8 cellular contexts compared by ENCODE assay signal in the genomic region with DNA sequence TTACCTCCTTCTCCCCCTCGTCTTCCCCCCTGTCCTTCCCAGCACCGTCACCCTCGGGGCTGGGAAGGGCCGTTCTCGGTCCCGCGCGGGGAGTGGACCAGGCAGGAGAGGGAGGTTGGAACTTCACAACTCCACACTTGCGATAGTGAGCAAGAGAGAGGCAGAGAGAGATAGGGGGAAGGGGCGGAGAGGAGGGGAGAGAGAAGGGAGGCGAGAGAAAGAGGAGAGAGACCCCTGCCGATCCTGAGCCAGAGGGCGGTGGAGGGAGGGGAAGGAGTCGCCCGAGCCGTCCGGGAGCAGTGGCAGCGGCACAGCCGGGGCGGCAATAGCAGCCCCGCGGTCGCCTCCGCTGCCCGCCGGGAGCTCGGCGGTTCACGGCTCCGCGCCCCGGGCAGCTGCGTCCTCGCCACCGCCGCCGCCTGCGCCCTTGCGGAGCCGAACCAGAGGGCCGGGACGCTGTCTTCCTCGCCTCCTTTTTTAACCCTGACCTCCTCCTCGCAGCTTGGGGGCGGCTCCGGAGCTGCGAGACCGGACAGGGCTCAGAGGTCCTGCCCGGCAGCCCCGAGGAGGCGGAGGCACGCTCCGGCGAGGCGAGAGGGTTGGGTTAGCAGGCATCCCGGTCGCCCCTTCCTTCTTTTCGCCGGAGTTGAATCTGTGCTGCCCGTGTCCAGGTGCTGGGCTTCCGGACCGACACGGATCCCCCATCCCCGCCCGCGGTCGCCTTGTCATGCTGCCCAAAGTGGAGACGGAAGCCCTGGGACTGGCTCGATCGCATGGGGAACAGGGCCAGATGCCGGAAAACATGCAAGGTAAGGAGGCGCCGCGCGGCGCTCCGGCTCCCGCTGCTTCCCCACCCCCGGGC. TPM values are rescaled to one million over a fixed set of nuclear protein-coding genes. Genes with fewer than 3 reads are reported as not detected.
A peak's percentile ranks its signal among the peaks of the same experiment; 100 is the strongest.
DNase-seq lines count a peak whose midpoint lies in the region; ATAC-seq and TF ChIP-seq lines count a peak whose summit lies in the region.

No MANE protein-coding gene starts in this region.

- no peaks in the 10 kb centered on the region for H3K9me2 ChIP-seq in DOHH2 (replicated peaks; ENCODE audit: control insufficient read depth, low read length)

- no peak overlapping the region for H4K5ac ChIP-seq in IMR-90 (ENCODE audit: low read depth, low read length)

- H4K91ac ChIP-seq in IMR-90 (ENCODE audit: insufficient read depth, low read depth, low read length) = no peak overlapping the region

- no peak for TF ChIP-seq RAD21 in IMR-90 (IDR thresholded peaks at IDR 0.05; ENCODE audit: low read length)

- peak overlapping the region; percentile 85 for H3K4me3 Mint-ChIP-seq in activated B cell treated with CpG ODN at 0.5 μM for 24 hours

- in situ Hi-C loops in IMR-90 (cut with MboI; ENCODE audit: low sequenced_read_pairs) = no loop called here

- H3K36me3 ChIP-seq in DOHH2 (ENCODE audit: control insufficient read depth, low read length) = no peaks in the 10 kb centered on the region
- no peaks in the 10 kb centered on the region for H3K36me3 ChIP-seq in IMR-90 (ENCODE audit: control insufficient read depth, insufficient read depth, low read length)
- H3K36me3 ChIP-seq in heart left ventricle = no peaks in the 10 kb centered on the region
- no peaks in the 10 kb centered on the region for H3K36me3 ChIP-seq in rectal smooth muscle tissue (ENCODE audit: control insufficient read depth, insufficient read depth, low read length)

- no peak for DNase-seq in IMR-90
- DNase-seq in activated B cell treated with CpG ODN at 0.5 μM for 24 hours = peak; percentile 48
- DNase-seq in heart left ventricle = peak; percentile 34 to 68 (median 41)
- DNase-seq in SHP77 treated with DMSO at 0.1 percent for 48 hours (lab: John Stamatoyannopoulos, UW) = no peak

- H3K36me3 Mint-ChIP-seq in activated B cell treated with CpG ODN at 0.5 μM for 24 hours (ENCODE audit: low read depth) = no peaks in the 10 kb centered on the region

- no TSS peak for BruUV-seq in IMR-90 (replicated peaks; lab: Mats Ljungman, UMichigan)

- intact Hi-C loops in IMR-90 (cut with micrococcal nuclease) = loop anchor here (5.0 kb wide), 1 partner anchor 357 kb away; no protein-coding TSS in a partner anchor
- intact Hi-C loops in activated B cell treated with CpG ODN at 0.5 μM for 24 hours (cut with micrococcal nuclease) = loop anchor here (2.0 to 5.0 kb wide), 2 partner anchors 268 to 448 kb away; no protein-coding TSS in a partner anchor
- intact Hi-C loops in heart left ventricle (cut with DNase I) = loop anchor here in 1 of 10 donors (5.0 kb wide), 1 partner anchor 143 kb away; no protein-coding TSS in a partner anchor

- H3K27me3 ChIP-seq in DOHH2 (ENCODE audit: control insufficient read depth, low read length) (peaks cover 91% of the 10 kb centered on the region), IMR-90 (ENCODE audit: control insufficient read depth, insufficient read depth, low read length) (peaks cover 88% of the 10 kb centered on the region), heart left ventricle (peaks cover 62 to 100% (median 98%) of the 10 kb centered on the region in 9 donors), rectal smooth muscle tissue (ENCODE audit: control insufficient read depth, insufficient read depth, low read length) (peaks cover 56% of the 10 kb centered on the region)

- H4K8ac ChIP-seq in IMR-90 (ENCODE audit: low read depth in 2 of 2, low read length in 2 of 2) = no peak overlapping the region

- WGBS in IMR-90 (ENCODE audit: extremely low coverage in 2 of 2, insufficient read length in 1 of 2), 2 experiments = 0% methylated on average over 39 of the region's 79 CpGs; no CpG with 5 or more reads in 1 of the 2 experiments
- WGBS in heart left ventricle, 4 donors = 1% methylated on average over 44 to 79 of the region's 79 CpGs

- H3K9ac ChIP-seq in IMR-90 (ENCODE audit: low read depth, low read length) (no peak overlapping the region), rectal smooth muscle tissue (ENCODE audit: low read length) (no peak overlapping the region)

- H3K9me3 ChIP-seq in DOHH2 (ENCODE audit: control insufficient read depth, insufficient read depth, low read length) (no peaks in the 10 kb centered on the region), IMR-90 (ENCODE audit: control insufficient read depth, insufficient read depth, low read length) (peaks cover 7% of the 10 kb centered on the region; the same call in 1 of the 2 replicates), heart left ventricle (no peaks in the 10 kb centered on the region)

- H3K79me2 ChIP-seq in DOHH2 (ENCODE audit: control insufficient read depth, low read length) = no peaks in the 10 kb centered on the region

- no peak overlapping the region; the same call in 2 of the 3 replicates for H2BK15ac ChIP-seq in IMR-90 (ENCODE audit: low read depth, low read length)

- no peaks in the 10 kb centered on the region for H3F3A ChIP-seq in DOHH2 (ENCODE audit: control insufficient read depth, insufficient read depth)

- TF ChIP-seq CTCF in DOHH2 (IDR thresholded peaks at IDR 0.05; ENCODE audit: low read depth, low read length, poor library complexity, severe bottlenecking) (peak; percentile 8), IMR-90 (conservative IDR thresholded peaks at IDR 0.05; ENCODE audit: low read depth, low read length) (no peak), activated B cell treated with CpG ODN at 0.5 μM for 24 hours (IDR thresholded peaks at IDR 0.05) (no peak), heart left ventricle (IDR thresholded peaks at IDR 0.05) (no peak)

- H3K23ac ChIP-seq in IMR-90 (ENCODE audit: low read depth, low read length) = no peak overlapping the region

- H3K18ac ChIP-seq in IMR-90 (ENCODE audit: low read depth, low read length) = no peak overlapping the region

- H3K27ac ChIP-seq in DOHH2 (ENCODE audit: low read depth, low read length) (no peak overlapping the region), IMR-90 (ENCODE audit: insufficient read depth, low read length) (no peak overlapping the region; the same call in 1 of the 2 replicates), heart left ventricle (peak overlapping the region in 10 of 12 donors; percentile 19 to 49 (median 34)), rectal smooth muscle tissue (ENCODE audit: low read depth, low read length) (no peak overlapping the region)

- no peak overlapping the region for H2AK5ac ChIP-seq in IMR-90 (ENCODE audit: low read depth, low read length)

- POLR2A ChIA-PET in IMR-90 (lab: Charles Lee; ENCODE audit: unreplicated experiment) (no interaction called here), activated B cell treated with CpG ODN at 0.5 μM for 24 hours (lab: Charles Lee) (interaction anchor here (1.1 kb wide), 1 partner anchor 10 kb away, joined by 5 read pairs; no protein-coding TSS in a partner anchor)

- peak overlapping the region; percentile 40 for H2AK9ac ChIP-seq in IMR-90 (replicated peaks; ENCODE audit: low read depth, low read length, poor library complexity)

- no peaks in the 10 kb centered on the region for H3K9me3 Mint-ChIP-seq in activated B cell treated with CpG ODN at 0.5 μM for 24 hours

- no peak overlapping the region for H3K14ac ChIP-seq in IMR-90 (replicated peaks; ENCODE audit: low read depth, low read length)

- CTCF ChIA-PET in IMR-90 (lab: Yijun Ruan, JAX) = interaction anchor here (0.5 to 1.2 kb wide), 3 partner anchors 11 to 129 kb away, joined by 3 to 4 read pairs (median 4); no protein-coding TSS in a partner anchor
- CTCF ChIA-PET in activated B cell treated with CpG ODN at 0.5 μM for 24 hours (lab: Charles Lee) = no interaction called here

- H3K4me3 ChIP-seq in DOHH2 (ENCODE audit: low read length) (peak overlapping the region; percentile 85), IMR-90 (ENCODE audit: insufficient read depth, low read depth, low read length) (peak overlapping the region; percentile 44), heart left ventricle (peak overlapping the region; percentile 33 to 65 (median 55)), rectal smooth muscle tissue (ENCODE audit: low read length) (peak overlapping the region; percentile 66)

- peak overlapping the region; percentile 17; the same call in 1 of the 2 replicates for H2BK120ac ChIP-seq in IMR-90 (ENCODE audit: low read depth, low read length)

- dilution Hi-C loops in IMR-90 (cut with HindIII; ENCODE audit: low sequenced_read_pairs, unreplicated experiment) = no loop called here

- H4K20me1 ChIP-seq in DOHH2 (ENCODE audit: control insufficient read depth, insufficient read depth, low read depth, low read length) = no peaks in the 10 kb centered on the region
- H4K20me1 ChIP-seq in IMR-90 (ENCODE audit: insufficient read depth, low read length) = peaks cover 6% of the 10 kb centered on the region; the same call in 1 of the 2 replicates

- H3K4ac ChIP-seq in IMR-90 (ENCODE audit: low read depth, low read length) = no peak overlapping the region; the same call in 1 of the 2 replicates

- peaks cover 14% of the 10 kb centered on the region for H3K4me1 ChIP-seq in DOHH2 (ENCODE audit: control insufficient read depth, low read length)
- peaks cover 6% of the 10 kb centered on the region for H3K4me1 ChIP-seq in IMR-90 (ENCODE audit: control insufficient read depth, insufficient read depth, low read length)
- peaks cover 0 to 61% (median 36%) of the 10 kb centered on the region in 12 donors for H3K4me1 ChIP-seq in heart left ventricle
- H3K4me1 ChIP-seq in rectal smooth muscle tissue (ENCODE audit: control insufficient read depth, insufficient read depth, low read length) = no peaks in the 10 kb centered on the region

- H2BK20ac ChIP-seq in IMR-90 (ENCODE audit: low read depth, low read length) = no peak overlapping the region

- peak overlapping the region; percentile 84 for H2AFZ ChIP-seq in IMR-90 (replicated peaks; ENCODE audit: low read length, poor library complexity)

- no peaks in the 10 kb centered on the region for H3K9me1 ChIP-seq in IMR-90 (ENCODE audit: insufficient read depth, low read length)

- no peak overlapping the region for H3K27ac Mint-ChIP-seq in activated B cell treated with CpG ODN at 0.5 μM for 24 hours

- TF ChIP-seq POLR2A in IMR-90 (IDR thresholded peaks at IDR 0.05; ENCODE audit: low read depth, low read length) (no peak), heart left ventricle (IDR thresholded peaks at IDR 0.05) (no peak)

- ATAC-seq in IMR-90 (ENCODE audit: low read depth) (peak; percentile 67), activated B cell treated with CpG ODN at 0.5 μM for 24 hours (ENCODE audit: low read depth) (peak; percentile 40), heart left ventricle (peak in 2 of 4 donors; percentile 47 to 50), GM19467 (IDR thresholded peaks at IDR 0.05; ENCODE audit: unreplicated experiment) (no peak), GM21619 (IDR thresholded peaks at IDR 0.05; ENCODE audit: unreplicated experiment) (no peak)

- peaks cover 59% of the 10 kb centered on the region for H3K27me3 Mint-ChIP-seq in activated B cell treated with CpG ODN at 0.5 μM for 24 hours

- H2BK5ac ChIP-seq in IMR-90 (ENCODE audit: low read depth, low read length, poor library complexity, severe bottlenecking) = no peak overlapping the region

- H3K4me2 ChIP-seq in DOHH2 (ENCODE audit: low read length) = peak overlapping the region; percentile 95
- H3K4me2 ChIP-seq in IMR-90 (ENCODE audit: low read depth, low read length) = peak overlapping the region; percentile 89

- H3K56ac ChIP-seq in IMR-90 (ENCODE audit: extremely low read depth, insufficient read depth, low read length) = no peak overlapping the region

- peaks cover 40% of the 10 kb centered on the region for H3K4me1 Mint-ChIP-seq in activated B cell treated with CpG ODN at 0.5 μM for 24 hours

- H3K79me1 ChIP-seq in IMR-90 (ENCODE audit: low read depth in 1 of 2, low read length in 2 of 2) = no peaks in the 10 kb centered on the region

RNA-seq across cellular contexts. Expression of gene NR5A2, which starts 11.7 kb away (rescaled TPM):
- total RNA-seq in IMR-90 (2012; rRNA removed) = under 0.01 and 0.18 TPM in 2 replicates
- 0.03 TPM in 2 replicates for polyA plus RNA-seq in IMR-90 (2012; rRNA removed)
- not detected in 2 replicates for polyA plus RNA-seq in IMR-90 (2012; cell fraction: cytosol; rRNA removed)
- 0.01 TPM in 1 of 2 replicates, not detected in the other for polyA plus RNA-seq in IMR-90 (2012; cell fraction: nucleus; rRNA removed; ENCODE audit: low replicate concordance)
- total RNA-seq in activated B cell treated with CpG ODN at 0.5 μM for 24 hours = 0.05 and 0.07 TPM in 2 replicates
- total RNA-seq in heart left ventricle = 1 to 10 TPM in 7 of 9 donors, under 1 TPM in 2; 0.44 to 2.7 (median 1.2) TPM
- polyA plus RNA-seq in heart left ventricle = under 1 TPM; 0.30 to 0.69 TPM

Comparison
In these comparisons a context has a peak if more than half of its experiments do, and no peak if none do; other contexts are left out.
1. H3K27ac ChIP-seq: peak in heart left ventricle (10 of 12); none in DOHH2 (single experiment), IMR-90 (single experiment) and rectal smooth muscle tissue (single experiment).
2. ATAC-seq: peak in IMR-90 (single experiment) and activated B cell treated with CpG ODN at 0.5 μM for 24 hours (single experiment); none in GM19467 (single experiment) and GM21619 (single experiment).
3. DNase-seq: peak in activated B cell treated with CpG ODN at 0.5 μM for 24 hours (single experiment) and heart left ventricle (5 of 5); none in IMR-90 (single experiment) and SHP77 treated with DMSO at 0.1 percent for 48 hours (single experiment).
4. Peak in every context shown above with its lines, with median percentiles within 50 percentile points of each other: H3K4me3 ChIP-seq.